Comparison of ENCODE assay signal across 1 cellular context in genomic region chr3:98733778-98734281, GRCh38.
A peak's percentile ranks its signal among the peaks of the same experiment; 100 is the strongest.
TF ChIP-seq lines count a peak whose summit lies in the region.

No MANE protein-coding gene starts in this region.

TF ChIP-seq in H1, 55 proteins besides CTCF, POLR2A, EP300 and RAD21 (continued from another document):
- TF ChIP-seq USF2 (IDR thresholded peaks at IDR 0.05; ENCODE audit: low read length) (no peak), SP1 (IDR thresholded peaks at IDR 0.05; ENCODE audit: low read depth, low read length) (no peak), BRCA1 (IDR thresholded peaks at IDR 0.05; ENCODE audit: low read depth, low read length) (no peak), SP4 (IDR thresholded peaks at IDR 0.05; ENCODE audit: low read length) (no peak), RBBP5 (IDR thresholded peaks at IDR 0.05; ENCODE audit: borderline replicate concordance, low read depth, low read length) (no peak), TAF1 (IDR thresholded peaks at IDR 0.05; ENCODE audit: low read depth, low read length) (0 out of 2 replicates have a peak, but pooled peaks have one; percentile 28), MAFK (IDR thresholded peaks at IDR 0.05; ENCODE audit: low read depth, low read length) (no peak), CHD2 (IDR thresholded peaks at IDR 0.05; ENCODE audit: low read length) (no peak), JUND (IDR thresholded peaks at IDR 0.05; ENCODE audit: low read length) (no peak), EZH2 (IDR thresholded peaks at IDR 0.05; ENCODE audit: low read depth, low read length, severe bottlenecking) (peak; percentile 16), YY1 (IDR thresholded peaks at IDR 0.05; ENCODE audit: low read depth, low read length) (no peak), POU5F1 (IDR thresholded peaks at IDR 0.05; ENCODE audit: low read depth, low read length) (no peak), KDM5A (IDR thresholded peaks at IDR 0.05; ENCODE audit: low read length) (no peak), MAX (IDR thresholded peaks at IDR 0.05) (0 out of 2 replicates have a peak, but pooled peaks have one; percentile 37), SIRT6 (IDR thresholded peaks at IDR 0.05; ENCODE audit: low read length) (no peak), TCF12 (IDR thresholded peaks at IDR 0.05; ENCODE audit: low read depth, low read length) (no peak), CBX8 (IDR thresholded peaks at IDR 0.05; ENCODE audit: borderline replicate concordance, low read depth, low read length) (no peak), SP2 (IDR thresholded peaks at IDR 0.05; ENCODE audit: low read length) (no peak), HDAC2 (IDR thresholded peaks at IDR 0.05; ENCODE audit: borderline replicate concordance in 1 of 2, low read depth in 2 of 2, low read length in 2 of 2) (no peak), TAF7 (optimal IDR thresholded peaks at IDR 0.05; ENCODE audit: borderline replicate concordance, low read depth, low read length) (no peak), PHF8 (conservative IDR thresholded peaks at IDR 0.05; ENCODE audit: low read depth, low read length) (no peak)
